In the genomic region with DNA sequence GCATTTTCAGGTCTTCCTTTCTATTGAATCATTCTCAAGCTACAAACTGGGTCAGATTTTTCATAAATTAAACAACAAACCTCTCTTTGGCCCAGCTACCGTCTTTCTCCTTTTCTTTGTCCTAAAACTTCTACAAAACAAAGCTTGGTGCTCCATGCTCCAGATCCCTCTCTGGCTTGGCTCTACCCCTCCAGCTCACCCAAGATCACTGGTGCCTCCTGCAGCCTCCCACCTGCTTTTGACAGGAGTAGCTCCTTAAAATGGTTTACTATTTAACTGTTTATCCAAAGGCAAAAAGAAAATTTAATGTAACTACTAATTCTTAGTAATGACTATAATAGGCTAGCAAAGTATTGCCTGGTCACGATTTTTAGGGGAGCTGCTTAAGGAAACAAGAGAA, we compare ENCODE assay signal across 20 cellular contexts. TPM values are rescaled to one million over a fixed set of nuclear protein-coding genes. Genes with fewer than 3 reads are reported as not detected.
"Had no signal": no experiment of that assay in that cellular context is flagged by ENCODE, and none has a peak within 500 bp of the region (broad histone marks: within the 10 kb centered on the region; RNA-seq: fewer than 3 reads in every experiment).

No MANE protein-coding gene starts in this region.

- ATAC-seq: left lung had no signal

- H3K27ac Mint-ChIP-seq: memory B cell; stimulated activated naive CD8-positive, alpha-beta T cell treated with anti-CD3 and anti-CD28 coated beads, Interleukin-15, Interleukin-2, amounts not matched to agents 100 ng/mL and 50 ng/mL, for 24 hours had no signal

- DNase-seq: activated CD4-positive, alpha-beta T cell treated with anti-CD3 and anti-CD28 coated beads, Interleukin-2, amount 10 ng/mL, durations not matched to agents 7 days and 5 days; activated effector memory CD4-positive, alpha-beta T cell treated with anti-CD3 and anti-CD28 coated beads, Interleukin-2, amount 50 U/mL, for 16 hours; activated T-cell treated with anti-CD3 and anti-CD28 coated beads for 4 hours; esophagus squamous epithelium; foreskin fibroblast; glutamatergic neuron; left lung; ovary; stimulated activated CD4-positive, alpha-beta T cell treated with anti-CD3 and anti-CD28 coated beads, Interleukin-4, amount 100 ng/mL, for 1 hour; stimulated activated CD8-positive, alpha-beta memory T cell treated with anti-CD3 and anti-CD28 coated beads, Interleukin-4, amount 100 ng/mL, for 48 hours; SW 1271 had no signal

- H3K27me3 ChIP-seq: cardiac muscle cell, esophagus squamous epithelium, left lung, ovary had no signal

- H3K36me3 ChIP-seq: cardiac muscle cell, esophagus squamous epithelium, left lung, ovary had no signal

- H3K9me3 ChIP-seq: esophagus squamous epithelium, left lung, ovary had no signal

- H3K27me3 Mint-ChIP-seq: activated CD4-positive, alpha-beta T cell treated with anti-CD3 and anti-CD28 coated beads, Interleukin-2, amount 10 ng/mL, durations not matched to agents 7 days and 5 days; memory B cell; stimulated activated naive CD8-positive, alpha-beta T cell treated with anti-CD3 and anti-CD28 coated beads, Interleukin-15, Interleukin-2, amounts not matched to agents 100 ng/mL and 50 ng/mL, for 24 hours had no signal

- H3K4me1 ChIP-seq: left lung had no signal

- H3K4me3 Mint-ChIP-seq: activated CD4-positive, alpha-beta T cell treated with anti-CD3 and anti-CD28 coated beads, Interleukin-2, amount 10 ng/mL, durations not matched to agents 7 days and 5 days; memory B cell; neural crest cell; stimulated activated naive CD8-positive, alpha-beta T cell treated with anti-CD3 and anti-CD28 coated beads, Interleukin-15, Interleukin-2, amounts not matched to agents 100 ng/mL and 50 ng/mL, for 24 hours had no signal

- H3K4me3 ChIP-seq: cardiac muscle cell, esophagus squamous epithelium, left lung, ovary had no signal

- H3K36me3 Mint-ChIP-seq: memory B cell had no signal

- H3K27ac ChIP-seq: cardiac muscle cell, left lung, ovary, VCaP had no signal

- H3K9me3 Mint-ChIP-seq: neural crest cell; stimulated activated naive CD8-positive, alpha-beta T cell treated with anti-CD3 and anti-CD28 coated beads, Interleukin-15, Interleukin-2, amounts not matched to agents 100 ng/mL and 50 ng/mL, for 24 hours had no signal

RNA-seq across cellular contexts. Expression of a gene that starts 53.2 kb away (rescaled TPM):
- total RNA-seq: activated CD4-positive, alpha-beta T cell treated with anti-CD3 and anti-CD28 coated beads, Interleukin-2, amount 10 ng/mL, durations not matched to agents 7 days and 5 days; activated CD8-positive, alpha-beta memory T cell treated with anti-CD3 and anti-CD28 coated beads for 36 hours; astrocyte; cardiac muscle cell; esophagus squamous epithelium; left lung; neural crest cell; ovary; temporal lobe; urinary bladder had no signal
- polyA plus RNA-seq: cardiac muscle cell, ovary, urinary bladder had no signal
